Comparison of ENCODE assay signal across 1 cellular context in genomic region chr2:237488901-237489860, GRCh38.
TF ChIP-seq lines count a peak whose summit lies in the region.

No MANE protein-coding gene starts in this region.

TF ChIP-seq in GM23338, 12 proteins besides CTCF, POLR2A, EP300 and RAD21 (continued from another document):
- TF ChIP-seq ZNF462 (CRISPR knock-in tag; IDR thresholded peaks at IDR 0.05): no peak
- TF ChIP-seq JUNB (IDR thresholded peaks at IDR 0.05; ENCODE audit: unreplicated experiment): no peak
- TF ChIP-seq STAT1 (IDR thresholded peaks at IDR 0.05; ENCODE audit: unreplicated experiment): no peak
- no peak for TF ChIP-seq CREB1 (CRISPR knock-in tag; IDR thresholded peaks at IDR 0.05; ENCODE audit: low read depth)
